ENCODE assay signal across 1 cellular context in the genomic region with DNA sequence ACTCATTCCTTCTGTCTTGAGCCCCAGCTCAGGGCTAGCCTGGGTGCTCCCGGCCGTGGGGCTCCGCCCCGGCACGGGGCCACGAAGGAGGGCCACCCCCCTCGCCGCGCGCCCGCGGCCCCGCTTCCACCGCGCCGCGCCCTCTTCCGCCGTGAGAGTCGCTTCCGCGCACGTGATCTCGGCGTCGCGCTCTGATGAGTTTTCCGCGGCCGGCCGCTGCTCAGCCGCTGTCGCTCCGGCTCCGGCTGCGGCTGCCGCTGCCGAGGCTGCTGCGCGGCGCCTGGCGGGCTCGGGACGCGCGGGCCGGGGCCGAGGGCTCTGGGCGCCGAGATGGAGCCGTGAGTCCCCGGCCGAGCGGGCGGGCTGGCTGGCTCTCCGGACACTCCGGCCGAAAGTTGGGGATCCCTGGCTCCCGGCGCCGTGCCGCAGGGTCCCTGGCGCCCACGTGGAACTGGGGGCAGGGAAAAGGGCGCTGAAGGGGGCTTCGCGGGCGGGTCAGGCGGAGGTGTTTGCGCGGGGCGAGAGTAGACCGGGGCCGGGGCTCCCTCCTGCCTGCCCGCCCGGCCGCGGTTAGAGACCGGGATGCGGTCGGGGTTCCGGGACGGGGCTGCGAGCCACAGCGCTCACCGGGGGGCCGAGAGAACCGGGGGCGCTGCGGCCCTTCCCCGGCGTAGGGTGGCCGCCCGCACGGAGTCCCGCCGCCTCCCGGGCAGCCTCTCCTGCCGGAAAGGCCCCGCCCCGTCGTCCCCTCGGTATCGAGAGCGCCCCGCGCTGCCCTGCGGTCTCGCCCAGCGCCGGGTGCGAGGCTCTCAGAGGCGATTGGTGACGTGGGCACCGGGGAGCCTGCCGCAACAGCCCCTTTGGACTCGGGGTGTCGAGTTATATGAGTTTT.
TF ChIP-seq lines count a peak whose summit lies in the region.

A gene with protein sequence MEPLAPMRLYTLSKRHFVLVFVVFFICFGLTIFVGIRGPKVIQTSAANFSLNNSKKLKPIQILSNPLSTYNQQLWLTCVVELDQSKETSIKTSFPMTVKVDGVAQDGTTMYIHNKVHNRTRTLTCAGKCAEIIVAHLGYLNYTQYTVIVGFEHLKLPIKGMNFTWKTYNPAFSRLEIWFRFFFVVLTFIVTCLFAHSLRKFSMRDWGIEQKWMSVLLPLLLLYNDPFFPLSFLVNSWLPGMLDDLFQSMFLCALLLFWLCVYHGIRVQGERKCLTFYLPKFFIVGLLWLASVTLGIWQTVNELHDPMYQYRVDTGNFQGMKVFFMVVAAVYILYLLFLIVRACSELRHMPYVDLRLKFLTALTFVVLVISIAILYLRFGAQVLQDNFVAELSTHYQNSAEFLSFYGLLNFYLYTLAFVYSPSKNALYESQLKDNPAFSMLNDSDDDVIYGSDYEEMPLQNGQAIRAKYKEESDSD (plus strand): TSS at position 197 of the 892 bp plus-strand sequence. CDS start 134 bp downstream, at position 331.

TF ChIP-seq in HepG2, 621 proteins besides CTCF, POLR2A, EP300 and RAD21 (continued from another document and continues in another):
- TF ChIP-seq, protein P1, sequence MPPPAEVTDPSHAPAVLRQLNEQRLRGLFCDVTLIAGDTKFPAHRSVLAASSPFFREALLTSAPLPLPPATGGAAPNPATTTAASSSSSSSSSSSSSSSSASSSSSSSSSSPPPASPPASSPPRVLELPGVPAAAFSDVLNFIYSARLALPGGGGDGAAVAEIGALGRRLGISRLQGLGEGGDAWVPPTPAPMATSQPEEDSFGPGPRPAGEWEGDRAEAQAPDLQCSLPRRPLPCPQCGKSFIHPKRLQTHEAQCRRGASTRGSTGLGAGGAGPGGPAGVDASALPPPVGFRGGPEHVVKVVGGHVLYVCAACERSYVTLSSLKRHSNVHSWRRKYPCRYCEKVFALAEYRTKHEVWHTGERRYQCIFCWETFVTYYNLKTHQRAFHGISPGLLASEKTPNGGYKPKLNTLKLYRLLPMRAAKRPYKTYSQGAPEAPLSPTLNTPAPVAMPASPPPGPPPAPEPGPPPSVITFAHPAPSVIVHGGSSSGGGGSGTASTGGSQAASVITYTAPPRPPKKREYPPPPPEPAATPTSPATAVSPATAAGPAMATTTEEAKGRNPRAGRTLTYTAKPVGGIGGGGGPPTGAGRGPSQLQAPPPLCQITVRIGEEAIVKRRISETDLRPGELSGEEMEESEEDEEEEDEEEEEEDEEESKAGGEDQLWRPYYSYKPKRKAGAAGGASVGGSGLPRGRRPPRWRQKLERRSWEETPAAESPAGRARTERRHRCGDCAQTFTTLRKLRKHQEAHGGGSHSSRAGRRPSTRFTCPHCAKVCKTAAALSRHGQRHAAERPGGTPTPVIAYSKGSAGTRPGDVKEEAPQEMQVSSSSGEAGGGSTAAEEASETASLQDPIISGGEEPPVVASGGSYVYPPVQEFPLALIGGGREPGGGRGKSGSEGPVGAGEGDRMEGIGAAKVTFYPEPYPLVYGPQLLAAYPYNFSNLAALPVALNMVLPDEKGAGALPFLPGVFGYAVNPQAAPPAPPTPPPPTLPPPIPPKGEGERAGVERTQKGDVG (CRISPR knock-in tag; IDR thresholded peaks at IDR 0.05; ENCODE audit: borderline replicate concordance): no peak; the same call in 1 of the 2 replicates
- TF ChIP-seq, protein P2, sequence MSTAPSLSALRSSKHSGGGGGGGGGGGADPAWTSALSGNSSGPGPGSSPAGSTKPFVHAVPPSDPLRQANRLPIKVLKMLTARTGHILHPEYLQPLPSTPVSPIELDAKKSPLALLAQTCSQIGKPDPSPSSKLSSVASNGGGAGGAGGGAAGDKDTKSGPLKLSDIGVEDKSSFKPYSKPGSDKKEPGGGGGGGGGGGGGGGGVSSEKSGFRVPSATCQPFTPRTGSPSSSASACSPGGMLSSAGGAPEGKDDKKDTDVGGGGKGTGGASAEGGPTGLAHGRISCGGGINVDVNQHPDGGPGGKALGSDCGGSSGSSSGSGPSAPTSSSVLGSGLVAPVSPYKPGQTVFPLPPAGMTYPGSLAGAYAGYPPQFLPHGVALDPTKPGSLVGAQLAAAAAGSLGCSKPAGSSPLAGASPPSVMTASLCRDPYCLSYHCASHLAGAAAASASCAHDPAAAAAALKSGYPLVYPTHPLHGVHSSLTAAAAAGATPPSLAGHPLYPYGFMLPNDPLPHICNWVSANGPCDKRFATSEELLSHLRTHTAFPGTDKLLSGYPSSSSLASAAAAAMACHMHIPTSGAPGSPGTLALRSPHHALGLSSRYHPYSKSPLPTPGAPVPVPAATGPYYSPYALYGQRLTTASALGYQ (CRISPR knock-in tag; IDR thresholded peaks at IDR 0.05): peak; percentile 59; the same call in 1 of the 2 replicates
- TF ChIP-seq, protein P3, sequence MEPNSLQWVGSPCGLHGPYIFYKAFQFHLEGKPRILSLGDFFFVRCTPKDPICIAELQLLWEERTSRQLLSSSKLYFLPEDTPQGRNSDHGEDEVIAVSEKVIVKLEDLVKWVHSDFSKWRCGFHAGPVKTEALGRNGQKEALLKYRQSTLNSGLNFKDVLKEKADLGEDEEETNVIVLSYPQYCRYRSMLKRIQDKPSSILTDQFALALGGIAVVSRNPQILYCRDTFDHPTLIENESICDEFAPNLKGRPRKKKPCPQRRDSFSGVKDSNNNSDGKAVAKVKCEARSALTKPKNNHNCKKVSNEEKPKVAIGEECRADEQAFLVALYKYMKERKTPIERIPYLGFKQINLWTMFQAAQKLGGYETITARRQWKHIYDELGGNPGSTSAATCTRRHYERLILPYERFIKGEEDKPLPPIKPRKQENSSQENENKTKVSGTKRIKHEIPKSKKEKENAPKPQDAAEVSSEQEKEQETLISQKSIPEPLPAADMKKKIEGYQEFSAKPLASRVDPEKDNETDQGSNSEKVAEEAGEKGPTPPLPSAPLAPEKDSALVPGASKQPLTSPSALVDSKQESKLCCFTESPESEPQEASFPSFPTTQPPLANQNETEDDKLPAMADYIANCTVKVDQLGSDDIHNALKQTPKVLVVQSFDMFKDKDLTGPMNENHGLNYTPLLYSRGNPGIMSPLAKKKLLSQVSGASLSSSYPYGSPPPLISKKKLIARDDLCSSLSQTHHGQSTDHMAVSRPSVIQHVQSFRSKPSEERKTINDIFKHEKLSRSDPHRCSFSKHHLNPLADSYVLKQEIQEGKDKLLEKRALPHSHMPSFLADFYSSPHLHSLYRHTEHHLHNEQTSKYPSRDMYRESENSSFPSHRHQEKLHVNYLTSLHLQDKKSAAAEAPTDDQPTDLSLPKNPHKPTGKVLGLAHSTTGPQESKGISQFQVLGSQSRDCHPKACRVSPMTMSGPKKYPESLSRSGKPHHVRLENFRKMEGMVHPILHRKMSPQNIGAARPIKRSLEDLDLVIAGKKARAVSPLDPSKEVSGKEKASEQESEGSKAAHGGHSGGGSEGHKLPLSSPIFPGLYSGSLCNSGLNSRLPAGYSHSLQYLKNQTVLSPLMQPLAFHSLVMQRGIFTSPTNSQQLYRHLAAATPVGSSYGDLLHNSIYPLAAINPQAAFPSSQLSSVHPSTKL (CRISPR knock-in tag; IDR thresholded peaks at IDR 0.05): peak; percentile 62; the same call in 1 of the 2 replicates
- TF ChIP-seq ZNF678 (CRISPR knock-in tag; IDR thresholded peaks at IDR 0.05) (peak; percentile 83; the same call in 1 of the 2 replicates), ZNF430 (CRISPR knock-in tag; IDR thresholded peaks at IDR 0.05) (peak; percentile 22; the same call in 1 of the 2 replicates), PHF21A (CRISPR knock-in tag; IDR thresholded peaks at IDR 0.05) (peak; percentile 46; the same call in 1 of the 2 replicates), ELF1 (CRISPR knock-in tag; IDR thresholded peaks at IDR 0.05) (peak; percentile 92), ATAD3A (CRISPR knock-in tag; IDR thresholded peaks at IDR 0.05) (no peak), CEBPG (CRISPR knock-in tag; IDR thresholded peaks at IDR 0.05) (no peak; the same call in 1 of the 2 replicates), RCOR2 (CRISPR knock-in tag; IDR thresholded peaks at IDR 0.05) (no peak), ZNF484 (CRISPR knock-in tag; IDR thresholded peaks at IDR 0.05; ENCODE audit: borderline replicate concordance, low read depth) (no peak), FOXA1 (IDR thresholded peaks at IDR 0.05) (no peak), FOXA1 (CRISPR knock-in tag; IDR thresholded peaks at IDR 0.05) (0 out of 2 replicates have a peak, but pooled peaks have one; percentile 10), CC2D1A (CRISPR knock-in tag; IDR thresholded peaks at IDR 0.05) (0 out of 2 replicates have a peak, but pooled peaks have one; percentile 23), GABPB1 (CRISPR knock-in tag; IDR thresholded peaks at IDR 0.05) (peak; percentile 87), RARG (CRISPR knock-in tag; IDR thresholded peaks at IDR 0.05; ENCODE audit: low read depth) (0 out of 2 replicates have a peak, but pooled peaks have one; percentile 36), MEF2D (CRISPR knock-in tag; IDR thresholded peaks at IDR 0.05) (0 out of 2 replicates have a peak, but pooled peaks have one; percentile 16), SP2 (CRISPR knock-in tag; IDR thresholded peaks at IDR 0.05) (no peak), TEAD2 (CRISPR knock-in tag; IDR thresholded peaks at IDR 0.05) (0 out of 2 replicates have a peak, but pooled peaks have one; percentile 49), ZNF672 (CRISPR knock-in tag; IDR thresholded peaks at IDR 0.05) (0 out of 2 replicates have a peak, but pooled peaks have one; percentile 80), IRX3 (CRISPR knock-in tag; IDR thresholded peaks at IDR 0.05; ENCODE audit: borderline replicate concordance, low read depth) (peak; percentile 56; the same call in 1 of the 2 replicates), ZNF839 (CRISPR knock-in tag; IDR thresholded peaks at IDR 0.05; ENCODE audit: borderline replicate concordance) (no peak; the same call in 1 of the 2 replicates)
- TF ChIP-seq, protein P4, sequence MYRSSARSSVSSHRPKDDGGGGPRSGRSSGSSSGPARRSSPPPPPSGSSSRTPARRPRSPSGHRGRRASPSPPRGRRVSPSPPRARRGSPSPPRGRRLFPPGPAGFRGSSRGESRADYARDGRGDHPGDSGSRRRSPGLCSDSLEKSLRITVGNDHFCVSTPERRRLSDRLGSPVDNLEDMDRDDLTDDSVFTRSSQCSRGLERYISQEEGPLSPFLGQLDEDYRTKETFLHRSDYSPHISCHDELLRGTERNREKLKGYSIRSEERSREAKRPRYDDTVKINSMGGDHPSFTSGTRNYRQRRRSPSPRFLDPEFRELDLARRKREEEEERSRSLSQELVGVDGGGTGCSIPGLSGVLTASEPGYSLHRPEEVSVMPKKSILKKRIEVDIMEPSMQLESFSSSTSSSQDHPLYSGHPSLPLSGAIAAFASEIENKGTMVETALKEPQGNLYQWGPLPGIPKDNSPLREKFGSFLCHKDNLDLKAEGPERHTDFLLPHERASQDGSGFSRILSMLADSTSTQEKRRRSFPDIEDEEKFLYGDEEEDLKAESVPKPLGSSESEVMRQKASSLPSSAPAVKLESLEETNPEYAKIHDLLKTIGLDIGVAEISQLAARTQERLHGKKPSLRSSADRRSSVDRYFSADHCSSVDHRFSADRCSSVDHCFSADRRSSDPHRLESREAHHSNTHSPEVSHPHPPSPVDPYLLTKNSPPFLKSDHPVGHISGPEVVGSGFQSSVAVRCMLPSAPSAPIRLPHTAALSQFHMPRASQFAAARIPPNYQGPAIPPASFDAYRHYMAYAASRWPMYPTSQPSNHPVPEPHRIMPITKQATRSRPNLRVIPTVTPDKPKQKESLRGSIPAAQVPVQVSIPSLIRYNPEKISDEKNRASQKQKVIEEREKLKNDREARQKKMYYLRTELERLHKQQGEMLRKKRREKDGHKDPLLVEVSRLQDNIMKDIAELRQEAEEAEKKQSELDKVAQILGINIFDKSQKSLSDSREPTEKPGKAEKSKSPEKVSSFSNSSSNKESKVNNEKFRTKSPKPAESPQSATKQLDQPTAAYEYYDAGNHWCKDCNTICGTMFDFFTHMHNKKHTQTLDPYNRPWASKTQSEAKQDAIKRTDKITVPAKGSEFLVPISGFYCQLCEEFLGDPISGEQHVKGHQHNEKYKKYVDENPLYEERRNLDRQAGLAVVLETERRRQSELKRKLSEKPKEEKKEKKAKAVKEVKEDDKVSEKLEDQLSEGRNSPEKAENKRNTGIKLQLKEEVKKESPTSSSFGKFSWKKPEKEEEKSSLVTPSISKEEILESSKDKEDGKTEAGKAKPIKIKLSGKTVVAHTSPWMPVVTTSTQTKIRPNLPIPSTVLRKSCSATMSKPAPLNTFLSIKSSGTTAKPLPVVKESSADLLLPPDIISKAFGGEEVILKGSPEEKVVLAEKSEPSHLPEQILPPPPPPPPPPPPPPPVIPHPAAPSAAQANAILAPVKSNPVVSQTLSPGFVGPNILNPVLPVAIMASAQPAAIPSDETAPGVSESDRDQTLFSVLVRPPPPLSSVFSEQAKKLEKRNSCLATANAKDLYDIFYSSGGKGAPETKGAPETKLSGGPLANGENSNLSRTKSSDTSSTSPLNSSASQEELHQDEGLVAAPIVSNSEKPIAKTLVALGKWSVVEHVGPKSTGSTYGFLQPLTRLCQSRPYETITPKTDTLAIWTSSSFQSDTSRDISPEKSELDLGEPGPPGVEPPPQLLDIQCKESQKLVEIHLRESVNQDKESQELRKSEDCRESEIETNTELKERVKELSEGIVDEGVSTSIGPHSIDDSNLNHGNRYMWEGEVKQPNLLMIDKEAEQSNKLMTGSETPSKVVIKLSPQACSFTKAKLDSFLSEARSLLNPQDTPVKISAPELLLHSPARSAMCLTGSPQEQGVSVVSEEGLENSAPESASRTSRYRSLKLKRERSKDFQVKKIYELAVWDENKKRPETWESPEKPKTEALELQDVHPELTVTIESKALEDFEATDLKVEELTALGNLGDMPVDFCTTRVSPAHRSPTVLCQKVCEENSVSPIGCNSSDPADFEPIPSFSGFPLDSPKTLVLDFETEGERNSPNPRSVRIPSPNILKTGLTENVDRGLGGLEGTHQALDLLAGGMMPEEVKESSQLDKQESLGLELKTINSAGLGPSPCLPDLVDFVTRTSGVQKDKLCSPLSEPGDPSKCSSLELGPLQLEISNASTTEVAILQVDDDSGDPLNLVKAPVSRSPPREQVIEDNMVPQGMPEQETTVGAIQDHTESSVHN (CRISPR knock-in tag; IDR thresholded peaks at IDR 0.05): no peak; the same call in 1 of the 2 replicates
- TF ChIP-seq, protein P5, sequence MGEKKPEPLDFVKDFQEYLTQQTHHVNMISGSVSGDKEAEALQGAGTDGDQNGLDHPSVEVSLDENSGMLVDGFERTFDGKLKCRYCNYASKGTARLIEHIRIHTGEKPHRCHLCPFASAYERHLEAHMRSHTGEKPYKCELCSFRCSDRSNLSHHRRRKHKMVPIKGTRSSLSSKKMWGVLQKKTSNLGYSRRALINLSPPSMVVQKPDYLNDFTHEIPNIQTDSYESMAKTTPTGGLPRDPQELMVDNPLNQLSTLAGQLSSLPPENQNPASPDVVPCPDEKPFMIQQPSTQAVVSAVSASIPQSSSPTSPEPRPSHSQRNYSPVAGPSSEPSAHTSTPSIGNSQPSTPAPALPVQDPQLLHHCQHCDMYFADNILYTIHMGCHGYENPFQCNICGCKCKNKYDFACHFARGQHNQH (CRISPR knock-in tag; IDR thresholded peaks at IDR 0.05): peak; percentile 24
- TF ChIP-seq, protein P6, sequence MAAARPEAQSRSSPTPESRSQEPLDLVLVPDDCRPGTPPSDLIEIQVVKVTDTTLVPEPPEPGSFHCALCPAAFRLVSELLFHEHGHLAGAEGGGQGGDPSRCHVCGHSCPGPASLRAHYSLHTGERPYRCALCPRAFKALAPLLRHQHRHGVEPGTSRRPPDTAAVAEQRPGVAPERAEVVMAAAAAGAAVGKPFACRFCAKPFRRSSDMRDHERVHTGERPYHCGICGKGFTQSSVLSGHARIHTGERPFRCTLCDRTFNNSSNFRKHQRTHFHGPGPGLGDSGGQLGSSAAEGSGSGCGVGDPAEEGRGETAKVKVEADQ (CRISPR knock-in tag; IDR thresholded peaks at IDR 0.05; ENCODE audit: borderline replicate concordance): peak; percentile 77; the same call in 1 of the 2 replicates
